ENCODE assay signal across 21 cellular contexts in the genomic region with DNA sequence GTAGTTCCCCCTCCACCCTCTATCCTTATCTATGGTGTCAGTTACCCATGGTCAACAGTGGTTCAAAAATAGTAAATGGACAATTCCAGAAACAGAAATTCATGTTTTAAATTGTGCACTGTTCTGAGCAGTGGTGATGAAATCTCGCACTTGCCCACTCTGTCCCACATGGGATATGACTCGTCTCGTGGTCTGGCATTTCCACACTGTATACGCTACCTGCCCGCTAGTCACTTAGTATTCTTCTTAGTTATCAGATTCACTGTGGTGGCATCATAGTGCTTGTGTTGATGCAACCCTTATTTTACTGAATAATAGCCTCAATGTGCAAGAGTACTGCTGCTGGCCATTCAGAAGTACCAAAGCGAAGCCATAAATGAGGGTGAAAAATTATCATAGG.
A peak's percentile ranks its signal among the peaks of the same experiment; 100 is the strongest.
DNase-seq lines count a peak whose midpoint lies in the region; ATAC-seq, FAIRE-seq and TF ChIP-seq lines count a peak whose summit lies in the region.
"Had no signal": no experiment of that assay in that cellular context is flagged by ENCODE, and none has a peak within 500 bp of the region (broad histone marks: within the 10 kb centered on the region; RNA-seq: fewer than 3 reads in every experiment).

No MANE protein-coding gene starts in this region.

- TF ChIP-seq POLR2A in GM12891 (IDR thresholded peaks at IDR 0.05; ENCODE audit: low read depth, low read length), result no peak

- H3K4me3 ChIP-seq in epithelial cell of esophagus (ENCODE audit: low read length), result no peak overlapping the region
- H3K4me3 ChIP-seq: smooth muscle cell had no signal

- no peak for ATAC-seq in HG02938 (IDR thresholded peaks at IDR 0.05; ENCODE audit: unreplicated experiment)
- ATAC-seq: HCT116, left ventricle myocardium superior had no signal

- DNase-seq in A172 (ENCODE audit: low spot score), result peak; percentile 18
- DNase-seq in Daoy (ENCODE audit: low read depth), result peak; percentile 6
- DNase-seq in T-helper 2 cell treated with Interferon-gamma antibody and Interleukin-4, amounts not matched to agents 5 μg/mL and 100 μg/mL, for 36 hours (ENCODE audit: low spot score), result peak; percentile 9
- peak; percentile 29 for DNase-seq in epithelial cell of esophagus (ENCODE audit: low read depth)
- no peak for DNase-seq in GM12891 (ENCODE audit: insufficient read length, low spot score)
- DNase-seq in NCI-H1417 treated with DMSO at 0.1 percent for 48 hours (lab: John Stamatoyannopoulos, UW), result no peak
- DNase-seq in NCI-H510A treated with DMSO at 0.1 percent for 48 hours (lab: John Stamatoyannopoulos, UW), result no peak
- DNase-seq: activated CD4-positive, CD25-positive, alpha-beta regulatory T cell treated with anti-CD3 and anti-CD28 coated beads, Interleukin-2, amount 50 U/mL, for 72 hours; activated CD8-positive, alpha-beta memory T cell treated with anti-CD3 and anti-CD28 coated beads, Interleukin-2, amount 50 U/mL, for 48 hours; activated naive CD4-positive, alpha-beta T cell treated with anti-CD3 and anti-CD28 coated beads for 36 hours; DMS79; left ventricle myocardium superior; NCI-H1436; NCI-H2171; NCI-H69 had no signal

- no peak for TF ChIP-seq CTCF in epithelial cell of esophagus (IDR thresholded peaks at IDR 0.05; ENCODE audit: insufficient read depth, low read depth, low read length, missing control alignments)

- no peaks in the 10 kb centered on the region for H3K4me1 Mint-ChIP-seq in T-helper 2 cell treated with Interferon-gamma antibody and Interleukin-4, amounts not matched to agents 5 μg/mL and 100 μg/mL, for 36 hours (ENCODE audit: low read depth)
- H3K4me1 Mint-ChIP-seq: brain, neural crest cell had no signal

- no peaks in the 10 kb centered on the region for H3K36me3 Mint-ChIP-seq in T-helper 2 cell treated with Interferon-gamma antibody and Interleukin-4, amounts not matched to agents 5 μg/mL and 100 μg/mL, for 36 hours (ENCODE audit: low read depth)
- H3K36me3 Mint-ChIP-seq: brain had no signal

- no peak for FAIRE-seq in GM12891 (lab: Jason Lieb, UNC)
- FAIRE-seq: endometrium had no signal

- no peaks in the 10 kb centered on the region for H3K27me3 Mint-ChIP-seq in T-helper 2 cell treated with Interferon-gamma antibody and Interleukin-4, amounts not matched to agents 5 μg/mL and 100 μg/mL, for 36 hours (ENCODE audit: low read depth)
- H3K27me3 Mint-ChIP-seq: brain had no signal

- H3K9me3 Mint-ChIP-seq in T-helper 2 cell treated with Interferon-gamma antibody and Interleukin-4, amounts not matched to agents 5 μg/mL and 100 μg/mL, for 36 hours, result no peaks in the 10 kb centered on the region
- H3K9me3 Mint-ChIP-seq: activated naive CD4-positive, alpha-beta T cell treated with anti-CD3 and anti-CD28 coated beads for 36 hours; brain; neural crest cell had no signal

- H3K27ac Mint-ChIP-seq in T-helper 2 cell treated with Interferon-gamma antibody and Interleukin-4, amounts not matched to agents 5 μg/mL and 100 μg/mL, for 36 hours, result no peak overlapping the region
- H3K27ac Mint-ChIP-seq: activated naive CD4-positive, alpha-beta T cell treated with anti-CD3 and anti-CD28 coated beads for 36 hours had no signal

- H3K4me3 Mint-ChIP-seq in T-helper 2 cell treated with Interferon-gamma antibody and Interleukin-4, amounts not matched to agents 5 μg/mL and 100 μg/mL, for 36 hours, result no peak overlapping the region
- H3K4me3 Mint-ChIP-seq: activated naive CD4-positive, alpha-beta T cell treated with anti-CD3 and anti-CD28 coated beads for 36 hours; brain; neural crest cell had no signal

TF ChIP-seq in GM12891, 5 proteins besides CTCF, POLR2A, EP300 and RAD21:
- TF ChIP-seq POU2F2 (IDR thresholded peaks at IDR 0.05; ENCODE audit: low read depth, low read length), result no peak
- no peak for TF ChIP-seq PAX5 (IDR thresholded peaks at IDR 0.05; ENCODE audit: insufficient read depth, low read length, severe bottlenecking)
- TF ChIP-seq POLR2AphosphoS5 (IDR thresholded peaks at IDR 0.05; ENCODE audit: low read depth, low read length), result no peak
- no peak for TF ChIP-seq SPI1 (IDR thresholded peaks at IDR 0.05; ENCODE audit: low read depth, low read length)
- TF ChIP-seq TAF1 (IDR thresholded peaks at IDR 0.05; ENCODE audit: low read depth, low read length), result no peak
TF ChIP-seq in GM12891: peak in this region for 0.

Comparison
In these comparisons a context has a peak if more than half of its experiments do, and no peak if none do; other contexts are left out.
1. DNase-seq: peak in A172 (single experiment), Daoy (single experiment), T-helper 2 cell treated with Interferon-gamma antibody and Interleukin-4, amounts not matched to agents 5 μg/mL and 100 μg/mL, for 36 hours (single experiment) and epithelial cell of esophagus (single experiment); none in GM12891 (single experiment), NCI-H1417 treated with DMSO at 0.1 percent for 48 hours (single experiment) and NCI-H510A treated with DMSO at 0.1 percent for 48 hours (single experiment).